ENCODE assay signal across 22 cellular contexts in genomic region chr2:161117506-161117905, GRCh38. TPM values are rescaled to one million over a fixed set of nuclear protein-coding genes. Genes with fewer than 3 reads are reported as not detected.
DNase-seq lines count a peak whose midpoint lies in the region; ATAC-seq, FAIRE-seq and TF ChIP-seq lines count a peak whose summit lies in the region.
"Had no signal": no experiment of that assay in that cellular context is flagged by ENCODE, and none has a peak within 500 bp of the region (broad histone marks: within the 10 kb centered on the region; RNA-seq: fewer than 3 reads in every experiment).

No MANE protein-coding gene starts in this region.

- H3K79me2 ChIP-seq in DOHH2 (ENCODE audit: control insufficient read depth, low read length): peaks cover 45% of the 10 kb centered on the region
- H3K79me2 ChIP-seq in Karpas-422 (ENCODE audit: low read length): no peaks in the 10 kb centered on the region

- H3K36me3 ChIP-seq in DOHH2 (ENCODE audit: control insufficient read depth, low read length) (peaks cover 37% of the 10 kb centered on the region), Karpas-422 (ENCODE audit: insufficient read depth, low read length) (no peaks in the 10 kb centered on the region), bronchial epithelial cell (ENCODE audit: control insufficient read depth, insufficient read depth, low read length) (no peaks in the 10 kb centered on the region)
- H3K36me3 ChIP-seq: BLaER1 treated with 17β-estradiol and CSF1 and Interleukin-3, amounts not matched to agents 10 nM and 100 nM had no signal

- H3K27ac Mint-ChIP-seq in activated naive CD4-positive, alpha-beta T cell treated with anti-CD3 and anti-CD28 coated beads, Interleukin-2, amount 10 ng/mL, durations not matched to agents 7 days and 5 days: no peak overlapping the region
- H3K27ac Mint-ChIP-seq: B cell; CD4-positive, alpha-beta T cell; CD8-positive, alpha-beta T cell had no signal

- TF ChIP-seq CTCF in DOHH2 (IDR thresholded peaks at IDR 0.05; ENCODE audit: low read depth, low read length, poor library complexity, severe bottlenecking) (no peak), bronchial epithelial cell (IDR thresholded peaks at IDR 0.05; ENCODE audit: insufficient read depth, low read length, severe bottlenecking) (no peak)

- H3K4me3 Mint-ChIP-seq in activated naive CD4-positive, alpha-beta T cell treated with anti-CD3 and anti-CD28 coated beads, Interleukin-2, amount 10 ng/mL, durations not matched to agents 7 days and 5 days: no peak overlapping the region
- H3K4me3 Mint-ChIP-seq: B cell; CD4-positive, alpha-beta T cell; CD8-positive, alpha-beta T cell had no signal

- H3K4me2 ChIP-seq in DOHH2 (ENCODE audit: low read length) (0 out of 2 replicates have a peak overlapping the region, but pooled peaks have one; percentile 2), Karpas-422 (ENCODE audit: low read depth, low read length, poor library complexity, severe bottlenecking) (peak overlapping the region; percentile 66)
- H3K4me2 ChIP-seq: A549 had no signal

- H3K36me3 Mint-ChIP-seq in activated naive CD4-positive, alpha-beta T cell treated with anti-CD3 and anti-CD28 coated beads, Interleukin-2, amount 10 ng/mL, durations not matched to agents 7 days and 5 days: no peaks in the 10 kb centered on the region
- H3K36me3 Mint-ChIP-seq: CD8-positive, alpha-beta T cell had no signal

- H3K9me3 ChIP-seq in DOHH2 (ENCODE audit: control insufficient read depth, insufficient read depth, low read length) (no peaks in the 10 kb centered on the region), Karpas-422 (ENCODE audit: low read length) (no peaks in the 10 kb centered on the region)
- H3K9me3 ChIP-seq: A549; BLaER1 treated with 17β-estradiol and CSF1 and Interleukin-3, amounts not matched to agents 10 nM and 100 nM had no signal

- H3K9me2 ChIP-seq in DOHH2 (replicated peaks; ENCODE audit: control insufficient read depth, low read length): no peaks in the 10 kb centered on the region
- H3K9me2 ChIP-seq in Karpas-422 (replicated peaks; ENCODE audit: insufficient read depth, low read length): no peaks in the 10 kb centered on the region

- peak overlapping the region; percentile 70 for H3K9ac ChIP-seq in Karpas-422 (ENCODE audit: low read length)
- H3K9ac ChIP-seq: BLaER1 treated with 17β-estradiol and CSF1 and Interleukin-3, amounts not matched to agents 10 nM and 100 nM had no signal

- CTCF ChIA-PET in activated naive CD4-positive, alpha-beta T cell treated with anti-CD3 and anti-CD28 coated beads, Interleukin-2, amount 10 ng/mL, durations not matched to agents 7 days and 5 days (lab: Charles Lee): interaction anchor here (2.0 kb wide), 1 partner anchor 19 kb away, joined by 8 read pairs; no protein-coding TSS in a partner anchor

- no peaks in the 10 kb centered on the region for H3K27me3 Mint-ChIP-seq in activated naive CD4-positive, alpha-beta T cell treated with anti-CD3 and anti-CD28 coated beads, Interleukin-2, amount 10 ng/mL, durations not matched to agents 7 days and 5 days
- H3K27me3 Mint-ChIP-seq: B cell; CD4-positive, alpha-beta T cell had no signal

- intact Hi-C loops in left cardiac atrium (cut with DNase I): no loop called here

- no peaks in the 10 kb centered on the region for H4K20me1 ChIP-seq in DOHH2 (ENCODE audit: control insufficient read depth, insufficient read depth, low read depth, low read length)
- no peaks in the 10 kb centered on the region for H4K20me1 ChIP-seq in Karpas-422 (ENCODE audit: insufficient read depth, low read depth, low read length)
- H4K20me1 ChIP-seq: BLaER1 treated with 17β-estradiol and CSF1 and Interleukin-3, amounts not matched to agents 10 nM and 100 nM had no signal

- no peak for FAIRE-seq in bronchial epithelial cell (lab: Jason Lieb, UNC)
- FAIRE-seq: A549, D721Med, GM12878, GM12892 had no signal

- peak; percentile 45 for DNase-seq in Karpas-422
- peak; percentile 71 for DNase-seq in bronchial epithelial cell (ENCODE audit: low read depth)
- DNase-seq in left cardiac atrium: no peak
- DNase-seq in activated naive CD4-positive, alpha-beta T cell treated with anti-CD3 and anti-CD28 coated beads, Interleukin-2, amount 10 ng/mL, durations not matched to agents 7 days and 5 days: no peak
- DNase-seq: AML-193; Caco-2; Calu3; CD4-positive, alpha-beta T cell; CD8-positive, alpha-beta T cell; DMS79 treated with DMSO at 0.1 percent for 48 hours; EL; GDM1 had no signal

- H3K27me3 ChIP-seq in DOHH2 (ENCODE audit: control insufficient read depth, low read length): no peaks in the 10 kb centered on the region
- H3K27me3 ChIP-seq in Karpas-422 (ENCODE audit: low read length): no peaks in the 10 kb centered on the region
- H3K27me3 ChIP-seq in bronchial epithelial cell (ENCODE audit: control insufficient read depth, insufficient read depth, low read length): no peaks in the 10 kb centered on the region
- H3K27me3 ChIP-seq: BLaER1 treated with 17β-estradiol and CSF1 and Interleukin-3, amounts not matched to agents 10 nM and 100 nM had no signal

- H3K4me3 ChIP-seq in DOHH2 (ENCODE audit: low read length): no peak overlapping the region
- peak overlapping the region; percentile 43; the same call in 1 of the 2 replicates for H3K4me3 ChIP-seq in Karpas-422 (ENCODE audit: low read length)
- no peak overlapping the region for H3K4me3 ChIP-seq in bronchial epithelial cell (ENCODE audit: low read depth, low read length)
- H3K4me3 ChIP-seq: A549; BLaER1 treated with 17β-estradiol and CSF1 and Interleukin-3, amounts not matched to agents 10 nM and 100 nM; GM12878 had no signal

- H3F3A ChIP-seq in DOHH2 (ENCODE audit: control insufficient read depth, insufficient read depth): peaks cover 25% of the 10 kb centered on the region

- H3K4me1 ChIP-seq in DOHH2 (ENCODE audit: control insufficient read depth, low read length) (peaks cover 78% of the 10 kb centered on the region), Karpas-422 (ENCODE audit: low read length) (peaks cover 83% of the 10 kb centered on the region)

- H2AFZ ChIP-seq in Karpas-422 (ENCODE audit: low read length): no peak overlapping the region

- H3K4me1 Mint-ChIP-seq in activated naive CD4-positive, alpha-beta T cell treated with anti-CD3 and anti-CD28 coated beads, Interleukin-2, amount 10 ng/mL, durations not matched to agents 7 days and 5 days: peaks cover under 1% of the 10 kb centered on the region

- H3K27ac ChIP-seq in DOHH2 (ENCODE audit: low read depth, low read length) (no peak overlapping the region), Karpas-422 (ENCODE audit: low read length) (peak overlapping the region; percentile 100)
- H3K27ac ChIP-seq: 22Rv1; A549; BLaER1 treated with 17β-estradiol and CSF1 and Interleukin-3, amounts not matched to agents 10 nM and 100 nM; C4-2B had no signal

- no peaks in the 10 kb centered on the region for H3K9me3 Mint-ChIP-seq in activated naive CD4-positive, alpha-beta T cell treated with anti-CD3 and anti-CD28 coated beads, Interleukin-2, amount 10 ng/mL, durations not matched to agents 7 days and 5 days
- H3K9me3 Mint-ChIP-seq: CD4-positive, alpha-beta T cell; CD8-positive, alpha-beta T cell had no signal

- no peak for ATAC-seq in left cardiac atrium
- no peak for ATAC-seq in HG03139 (IDR thresholded peaks at IDR 0.05; ENCODE audit: unreplicated experiment)
- ATAC-seq: A549; CD8-positive, alpha-beta T cell; GM12878 had no signal

RNA-seq across cellular contexts. Expression of gene TANK, which starts 42.7 kb away (rescaled TPM):
- 141 and 295 TPM in 2 replicates for total RNA-seq in Karpas-422 (2014; rRNA removed; shearing (Covaris generic); ENCODE audit: low replicate concordance)
- total RNA-seq in bronchial epithelial cell (43.2 and 68.7 TPM in 2 replicates), left cardiac atrium (10 to 100 TPM; 33.6 to 33.7 TPM)

Comparison
In these comparisons a context has a peak if more than half of its experiments do, and no peak if none do; other contexts are left out.
1. DNase-seq: peak in Karpas-422 (single experiment) and bronchial epithelial cell (single experiment); none in left cardiac atrium (single experiment) and activated naive CD4-positive, alpha-beta T cell treated with anti-CD3 and anti-CD28 coated beads, Interleukin-2, amount 10 ng/mL, durations not matched to agents 7 days and 5 days (single experiment).